ENCODE assay signal across 18 cellular contexts in genomic region chrX:44310227-44310626, GRCh38. TPM values are rescaled to one million over a fixed set of nuclear protein-coding genes. Genes with fewer than 3 reads are reported as not detected.
DNase-seq lines count a peak whose midpoint lies in the region; ATAC-seq, FAIRE-seq and TF ChIP-seq lines count a peak whose summit lies in the region.
"Had no signal": no experiment of that assay in that cellular context is flagged by ENCODE, and none has a peak within 500 bp of the region (broad histone marks: within the 10 kb centered on the region; RNA-seq: fewer than 3 reads in every experiment).

No MANE protein-coding gene starts in this region.

- H3K4me3 ChIP-seq in K562, result no peak overlapping the region
- H3K4me3 ChIP-seq: GM23338 had no signal

- TF ChIP-seq CTCF in K562 (IDR thresholded peaks at IDR 0.05 in 2 of 3, conservative IDR thresholded peaks at IDR 0.05 in 1 of 3; ENCODE audit: insufficient read depth in 2 of 3, low read depth in 1 of 3, low read length in 3 of 3) (no peak), natural killer cell (IDR thresholded peaks at IDR 0.05) (no peak)

- in situ Hi-C loops in K562 (cut with MboI), result no loop called here

- intact Hi-C loops in activated naive CD4-positive, alpha-beta T cell treated with anti-CD3 and anti-CD28 coated beads for 36 hours (cut with micrococcal nuclease), result loop anchor here (5.0 kb wide), 1 partner anchor 63 kb away; no protein-coding TSS in a partner anchor
- intact Hi-C loops in K562 (cut with micrococcal nuclease), result loop anchor here (5.0 kb wide), 1 partner anchor 58 kb away; no protein-coding TSS in a partner anchor
- intact Hi-C loops in natural killer cell (cut with micrococcal nuclease), result no loop called here

- TF ChIP-seq RAD21 in K562 (CRISPR knock-in tag; conservative IDR thresholded peaks at IDR 0.05 in 1 of 2, IDR thresholded peaks at IDR 0.05 in 1 of 2), result no peak

- DNase-seq in activated naive CD4-positive, alpha-beta T cell treated with anti-CD3 and anti-CD28 coated beads for 36 hours, result no peak
- no peak for DNase-seq in activated naive CD4-positive, alpha-beta T cell treated with anti-CD3 and anti-CD28 coated beads, Interleukin-2, amount 50 U/mL, for 72 hours (ENCODE audit: low spot score in 2 of 2)
- DNase-seq in K562 (ENCODE audit: extremely low read depth in 1 of 4, low spot score in 3 of 4), result no peak
- no peak for DNase-seq in natural killer cell
- DNase-seq in urothelium cell line (ENCODE audit: low spot score), result no peak
- DNase-seq: C1 segment of cervical spinal cord; Calu3; CD4-positive, alpha-beta memory T cell; COR-L47; DMS53; DND-41; H9 had no signal

- peak overlapping the region; percentile 36 for H3K27ac Mint-ChIP-seq in activated naive CD4-positive, alpha-beta T cell treated with anti-CD3 and anti-CD28 coated beads for 36 hours
- peak overlapping the region in 1 of 2 donors; percentile 68 for H3K27ac Mint-ChIP-seq in activated naive CD4-positive, alpha-beta T cell treated with anti-CD3 and anti-CD28 coated beads, Interleukin-2, amount 50 U/mL, for 72 hours
- H3K27ac Mint-ChIP-seq in natural killer cell, result no peak overlapping the region
- H3K27ac Mint-ChIP-seq: CD4-positive, alpha-beta memory T cell; GM23338; H9 had no signal

- POLR2A ChIA-PET in K562 (lab: Yijun Ruan, JAX), result no interaction called here

- H2AFZ ChIP-seq in K562 (ENCODE audit: low read depth, low read length), result no peak overlapping the region
- H2AFZ ChIP-seq: GM23338 had no signal

- H3K9me3 Mint-ChIP-seq in activated naive CD4-positive, alpha-beta T cell treated with anti-CD3 and anti-CD28 coated beads for 36 hours, result no peaks in the 10 kb centered on the region
- no peaks in the 10 kb centered on the region for H3K9me3 Mint-ChIP-seq in activated naive CD4-positive, alpha-beta T cell treated with anti-CD3 and anti-CD28 coated beads, Interleukin-2, amount 50 U/mL, for 72 hours
- H3K9me3 Mint-ChIP-seq in natural killer cell, result no peaks in the 10 kb centered on the region
- H3K9me3 Mint-ChIP-seq: CD4-positive, alpha-beta memory T cell; GM23338 had no signal

- H3K27me3 ChIP-seq in K562 (ENCODE audit: control insufficient read depth in 2 of 2, insufficient read depth in 2 of 2, low read length in 2 of 2), result no peaks in the 10 kb centered on the region

- H4K20me1 ChIP-seq in K562 (replicated peaks; ENCODE audit: control insufficient read depth, insufficient read depth, low read length), result no peaks in the 10 kb centered on the region

- H3K9ac ChIP-seq in K562 (ENCODE audit: insufficient read depth in 1 of 2, low read depth in 2 of 2, low read length in 2 of 2), result no peak overlapping the region

- 95% methylated on average over 12 of the region's 27 CpGs for WGBS in K562 (ENCODE audit: insufficient coverage, low coverage, missing lambda C conversion rate)

- H3K36me3 ChIP-seq in K562 (ENCODE audit: control insufficient read depth, insufficient read depth, low read length), result no peaks in the 10 kb centered on the region

- H3K4me1 ChIP-seq in K562 (replicated peaks in 1 of 2; ENCODE audit: control insufficient read depth in 2 of 2, insufficient read depth in 2 of 2, low read length in 2 of 2), result peaks cover 0 to 13% of the 10 kb centered on the region in 2 experiments; a peak in 3 of 5 replicates

- no peaks in the 10 kb centered on the region for H3K27me3 Mint-ChIP-seq in activated naive CD4-positive, alpha-beta T cell treated with anti-CD3 and anti-CD28 coated beads for 36 hours (ENCODE audit: low read depth)
- H3K27me3 Mint-ChIP-seq in natural killer cell (ENCODE audit: low read depth in 2 of 2), result peaks cover 0 to 6% of the 10 kb centered on the region in 2 donors
- H3K27me3 Mint-ChIP-seq: CD4-positive, alpha-beta memory T cell had no signal

- ATAC-seq in activated naive CD4-positive, alpha-beta T cell treated with anti-CD3 and anti-CD28 coated beads, Interleukin-2, amount 50 U/mL, for 72 hours, result no peak
- ATAC-seq in K562 (no peak), natural killer cell (no peak), GM21619 (IDR thresholded peaks at IDR 0.05; ENCODE audit: unreplicated experiment) (no peak)
- ATAC-seq: GM23338, HCT116 had no signal

- H3K9me3 ChIP-seq in K562 (replicated peaks; ENCODE audit: control insufficient read depth, insufficient read depth, low read depth, low read length), result no peaks in the 10 kb centered on the region

- no peak for TF ChIP-seq EP300 in K562 (IDR thresholded peaks at IDR 0.05; ENCODE audit: low read length)

- peak overlapping the region; percentile 69 for H3K4me3 Mint-ChIP-seq in activated naive CD4-positive, alpha-beta T cell treated with anti-CD3 and anti-CD28 coated beads for 36 hours
- peak overlapping the region; percentile 21 for H3K4me3 Mint-ChIP-seq in natural killer cell
- H3K4me3 Mint-ChIP-seq: GM23338, H9 had no signal

- peaks cover 27% of the 10 kb centered on the region for H3K4me1 Mint-ChIP-seq in activated naive CD4-positive, alpha-beta T cell treated with anti-CD3 and anti-CD28 coated beads for 36 hours (ENCODE audit: low read depth)
- H3K4me1 Mint-ChIP-seq in natural killer cell, result peaks cover 11 to 19% of the 10 kb centered on the region in 2 donors

- no peak for TF ChIP-seq POLR2A in K562 (conservative IDR thresholded peaks at IDR 0.05)

- CTCF ChIA-PET in activated naive CD4-positive, alpha-beta T cell treated with anti-CD3 and anti-CD28 coated beads for 36 hours (lab: Charles Lee), result no interaction called here
- CTCF ChIA-PET in K562 (lab: Yijun Ruan, JAX; ENCODE audit: low intra/inter-chr PET ratio), result no interaction called here

- H3K27ac ChIP-seq in K562 (ENCODE audit: extremely low read depth, low read depth, low read length), result no peak overlapping the region

- H3K79me2 ChIP-seq in K562 (ENCODE audit: control insufficient read depth, insufficient read depth, low read length), result no peaks in the 10 kb centered on the region

- FAIRE-seq in K562 (lab: Jason Lieb, UNC), result no peak
- no peak for FAIRE-seq in urothelium cell line (lab: Jason Lieb, UNC)
- FAIRE-seq: G401.6 had no signal

- H3K4me2 ChIP-seq in K562 (ENCODE audit: insufficient read depth, low read length), result no peak overlapping the region
- H3K4me2 ChIP-seq: GM23338 had no signal

- BruUV-seq in K562 (replicated peaks; lab: Mats Ljungman, UMichigan), result no TSS peak

- no peaks in the 10 kb centered on the region for H3K9me1 ChIP-seq in K562 (ENCODE audit: control insufficient read depth, insufficient read depth, low read length)

- no peaks in the 10 kb centered on the region for H3K36me3 Mint-ChIP-seq in activated naive CD4-positive, alpha-beta T cell treated with anti-CD3 and anti-CD28 coated beads for 36 hours (ENCODE audit: low read depth)
- no peaks in the 10 kb centered on the region for H3K36me3 Mint-ChIP-seq in activated naive CD4-positive, alpha-beta T cell treated with anti-CD3 and anti-CD28 coated beads, Interleukin-2, amount 50 U/mL, for 72 hours
- H3K36me3 Mint-ChIP-seq in natural killer cell, result no peaks in the 10 kb centered on the region

TF ChIP-seq in K562, 482 proteins besides CTCF, POLR2A, EP300 and RAD21 (continues in another document):
- TF ChIP-seq CREBBP (IDR thresholded peaks at IDR 0.05; ENCODE audit: low read depth, low read length) (no peak), ZBTB33 (CRISPR knock-in tag; IDR thresholded peaks at IDR 0.05) (0 out of 2 replicates have a peak, but pooled peaks have one; percentile 35)

RNA-seq across cellular contexts. Expression of gene EFHC2, which starts 33.2 kb away (rescaled TPM):
- under 1 TPM; 0.77 to 0.79 TPM for total RNA-seq in activated naive CD4-positive, alpha-beta T cell treated with anti-CD3 and anti-CD28 coated beads for 36 hours
- under 1 TPM; 0.41 TPM for total RNA-seq in activated naive CD4-positive, alpha-beta T cell treated with anti-CD3 and anti-CD28 coated beads, Interleukin-2, amount 50 U/mL, for 72 hours
- 2.8 and 3.7 TPM in 2 replicates for total RNA-seq in K562 (2011; cell fraction: chromatin; rRNA removed; ENCODE audit: low replicate concordance)
- total RNA-seq in K562 (2011; cell fraction: nucleolus; rRNA removed), result 1.7 and 2.0 TPM in 2 replicates
- 1.1 and 1.2 TPM in 2 replicates for total RNA-seq in K562 (2011; cell fraction: nucleoplasm; rRNA removed)
- total RNA-seq in K562 (2014; rRNA removed) (1.0 and 1.3 TPM in 2 replicates), K562 (2014; rRNA removed; fragmentation: Illumina TruSeq; extraction: Trizol) (3.0 and 3.1 TPM in 2 replicates), K562 (2015; rRNA removed; fragmentation: Illumina TruSeq; extraction: Trizol) (3.9 and 4.1 TPM in 2 replicates), K562 (2021) (2.0 and 2.6 TPM in 2 replicates), natural killer cell (1 to 10 TPM; 5.7 to 9.1 (median 8.9) TPM)
- polyA plus RNA-seq in K562 (2011; rRNA removed) (8.1 and 10.4 TPM in 2 replicates), K562 (2014; fragmentation: Illumina TruSeq; extraction: Trizol) (2.6 and 3.1 TPM in 2 replicates), K562 (2014; fragmentation: Nextera tagmentation; extraction: Ambion mirVana) (1 to 10 TPM; 2.4 to 3.0 TPM), K562 (2014; rRNA removed) (1.7 TPM in 2 replicates)
- 1.0 and 4.2 TPM in 2 replicates for polyA plus RNA-seq in K562 (2011; cell fraction: cytosol; rRNA removed)
- 4.8 and 12.6 TPM in 2 replicates for polyA plus RNA-seq in K562 (2011; cell fraction: nucleus; rRNA removed)
- polyA plus RNA-seq in K562 (2012), result 3.1 and 3.2 TPM in 2 replicates
- polyA minus RNA-seq in K562 (2011; rRNA and poly(A)+ RNA removed), result 5.8 and 11.0 TPM in 2 replicates
- 1.5 and 2.2 TPM in 2 replicates for polyA minus RNA-seq in K562 (2011; cell fraction: cytosol; rRNA and poly(A)+ RNA removed)
- 3.6 and 11.2 TPM in 2 replicates for polyA minus RNA-seq in K562 (2011; cell fraction: nucleus; rRNA and poly(A)+ RNA removed)
- total RNA-seq: H4 had no signal
- polyA plus RNA-seq: BJ had no signal
